10 cellular contexts compared by ENCODE assay signal in the genomic region with DNA sequence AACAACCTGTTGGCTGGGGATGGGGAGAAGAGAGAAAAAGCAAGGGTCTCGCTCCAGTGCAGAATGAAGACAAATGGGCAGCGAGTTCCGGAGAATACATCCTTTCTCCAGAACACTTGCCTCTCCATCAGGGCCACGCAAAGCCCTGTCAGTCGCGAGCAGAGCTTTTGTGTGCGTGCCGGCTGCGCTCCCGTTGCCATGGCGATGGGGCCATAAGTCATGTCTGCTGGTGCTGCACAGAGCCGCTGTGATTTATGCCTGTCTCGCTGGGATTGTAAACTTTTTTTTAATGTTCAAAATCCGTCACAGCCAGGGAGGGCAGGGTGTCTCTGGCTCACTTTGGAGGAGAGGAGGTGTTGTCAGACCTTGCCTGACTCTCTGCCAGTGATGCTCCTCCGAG.
DNase-seq lines count a peak whose midpoint lies in the region; ATAC-seq, FAIRE-seq and TF ChIP-seq lines count a peak whose summit lies in the region.
"Had no signal": no experiment of that assay in that cellular context is flagged by ENCODE, and none has a peak within 500 bp of the region (broad histone marks: within the 10 kb centered on the region; RNA-seq: fewer than 3 reads in every experiment).

No MANE protein-coding gene starts in this region.

- H3K4me3 ChIP-seq in HFF-Myc (replicated peaks; ENCODE audit: low read depth, low read length) = no peak overlapping the region
- no peak overlapping the region for H3K4me3 ChIP-seq in adrenal gland
- H3K4me3 ChIP-seq: breast epithelium, vagina had no signal

- no peak for FAIRE-seq in urothelium cell line (lab: Jason Lieb, UNC)

- no peaks in the 10 kb centered on the region for H3K27me3 ChIP-seq in adrenal gland
- H3K27me3 ChIP-seq: breast epithelium, vagina had no signal

- DNase-seq in EH (ENCODE audit: low read depth) (peak; percentile 53), HFF-Myc (ENCODE audit: extremely low read depth, low read depth) (peak; percentile 6), adrenal gland (peak in 5 of 7 donors; percentile 1 to 77 (median 21)), nephron progenitor cell (peak; percentile 82), urothelium cell line (ENCODE audit: low spot score) (no peak), NAMALWA (ENCODE audit: low spot score) (no peak)

- H3K27me3 Mint-ChIP-seq in nephron progenitor cell (ENCODE audit: low read depth, poor library complexity) = peaks cover 14% of the 10 kb centered on the region

- H3K27ac Mint-ChIP-seq in nephron progenitor cell = peak overlapping the region; percentile 6

- intact Hi-C loops in adrenal gland (cut with DNase I) = no loop called here

- peaks cover 24% of the 10 kb centered on the region for H3K4me1 Mint-ChIP-seq in nephron progenitor cell

- H3K9me3 ChIP-seq in adrenal gland (replicated peaks in 1 of 3) = no peaks in the 10 kb centered on the region
- H3K9me3 ChIP-seq: breast epithelium, vagina had no signal

- H3K36me3 ChIP-seq in adrenal gland (replicated peaks in 1 of 2) = no peaks in the 10 kb centered on the region
- H3K36me3 ChIP-seq: breast epithelium, vagina had no signal

- no peaks in the 10 kb centered on the region for H3K4me1 ChIP-seq in adrenal gland (replicated peaks in 1 of 2)
- H3K4me1 ChIP-seq: breast epithelium, vagina had no signal

- ATAC-seq in HG03469 (IDR thresholded peaks at IDR 0.05; ENCODE audit: unreplicated experiment) (no peak), HG02678 (IDR thresholded peaks at IDR 0.05; ENCODE audit: unreplicated experiment) (no peak)

- H3K27ac ChIP-seq in adrenal gland = no peak overlapping the region
- H3K27ac ChIP-seq: breast epithelium, vagina had no signal

- no peak for TF ChIP-seq POLR2A in adrenal gland (IDR thresholded peaks at IDR 0.05)

- H3K4me3 Mint-ChIP-seq in nephron progenitor cell = no peak overlapping the region

- no peaks in the 10 kb centered on the region for H3K36me3 Mint-ChIP-seq in nephron progenitor cell (ENCODE audit: low read depth)

- 4 to 15% (median 6%) methylated on average over 14 to 15 of the region's 15 CpGs for WGBS in adrenal gland, 4 donors

- no peak for TF ChIP-seq CTCF in HFF-Myc (IDR thresholded peaks at IDR 0.05; ENCODE audit: low read depth, low read length, missing control alignments)
- TF ChIP-seq CTCF in adrenal gland (IDR thresholded peaks at IDR 0.05) = no peak
- TF ChIP-seq CTCF in nephron progenitor cell (IDR thresholded peaks at IDR 0.05) = no peak

- H3K9me3 Mint-ChIP-seq in nephron progenitor cell = no peaks in the 10 kb centered on the region

Comparison
In these comparisons a context has a peak if more than half of its experiments do, and no peak if none do; other contexts are left out.
1. DNase-seq: peak in EH (single experiment), HFF-Myc (single experiment), adrenal gland (5 of 7) and nephron progenitor cell (single experiment); none in urothelium cell line (single experiment) and NAMALWA (single experiment).